ENCODE assay signal across 8 cellular contexts in the genomic region with DNA sequence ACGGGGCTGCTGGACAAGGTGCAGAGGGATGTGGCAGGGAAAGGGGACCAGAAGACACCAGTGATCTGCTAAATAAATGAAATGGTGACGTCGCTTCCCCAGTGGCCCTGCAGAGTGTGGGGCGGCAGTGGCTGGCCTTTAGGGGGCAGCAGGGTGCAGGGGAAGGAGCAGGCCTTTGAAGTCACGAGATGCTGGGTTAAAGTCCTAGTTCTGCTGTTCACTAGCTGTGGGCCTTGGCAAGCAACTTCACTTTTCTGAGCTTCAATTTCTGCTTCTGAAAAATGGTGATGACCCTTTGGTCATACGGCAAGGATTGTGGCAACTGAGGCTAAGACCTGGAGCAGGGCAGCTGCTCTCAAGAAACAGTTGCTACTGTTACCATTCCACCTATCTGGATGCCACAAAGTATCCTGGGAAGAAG. TPM values are rescaled to one million over a fixed set of nuclear protein-coding genes. Genes with fewer than 3 reads are reported as not detected.
A peak's percentile ranks its signal among the peaks of the same experiment; 100 is the strongest.
DNase-seq lines count a peak whose midpoint lies in the region; ATAC-seq and TF ChIP-seq lines count a peak whose summit lies in the region.

No MANE protein-coding gene starts in this region.

- DNase-seq in EH (ENCODE audit: low read depth): peak; percentile 68
- peak; percentile 35 to 70 for DNase-seq in NCI-H446 (lab: John Stamatoyannopoulos, UW)
- DNase-seq in activated CD4-positive, CD25-positive, alpha-beta regulatory T cell treated with anti-CD3 and anti-CD28 coated beads, Interleukin-2, amount 50 U/mL, for 72 hours: peak; percentile 73
- DNase-seq in chondrocyte (ENCODE audit: low spot score): no peak
- DNase-seq in right lobe of liver: peak; percentile 86 to 89 (median 87)
- peak; percentile 35 for DNase-seq in stimulated activated CD8-positive, alpha-beta memory T cell treated with anti-CD3 and anti-CD28 coated beads, Interleukin-15, amount 100 ng/mL, for 24 hours (ENCODE audit: low read depth)

- no peak overlapping the region for H3K4me3 Mint-ChIP-seq in chondrocyte (ENCODE audit: unreplicated experiment)

- H3K27ac Mint-ChIP-seq in chondrocyte (ENCODE audit: unreplicated experiment): no peak overlapping the region

- peak overlapping the region; percentile 22 to 74 (median 38) for H3K27ac ChIP-seq in right lobe of liver

- H3K27me3 ChIP-seq in right lobe of liver: no peaks in the 10 kb centered on the region

- peak; percentile 50 for ATAC-seq in HG02885 (IDR thresholded peaks at IDR 0.05; ENCODE audit: poor library complexity, unreplicated experiment)
- ATAC-seq in right lobe of liver: peak; percentile 92 to 97 (median 96)
- ATAC-seq in HG03457 (IDR thresholded peaks at IDR 0.05; ENCODE audit: unreplicated experiment): no peak

- intact Hi-C loops in right lobe of liver (cut with DNase I): loop anchor here in 1 of 2 donors (10.0 kb wide), 1 partner anchor 55 kb away; a partner anchor contains a TSS

- H3K9me3 ChIP-seq in right lobe of liver: no peaks in the 10 kb centered on the region

- H3K4me3 ChIP-seq in right lobe of liver: no peak overlapping the region

- peaks cover 0 to 51% (median 17%) of the 10 kb centered on the region in 4 donors for H3K36me3 ChIP-seq in right lobe of liver

- no peaks in the 10 kb centered on the region for H3K27me3 Mint-ChIP-seq in chondrocyte (ENCODE audit: low read depth)

- H3K9me3 Mint-ChIP-seq in chondrocyte (ENCODE audit: low read depth): no peaks in the 10 kb centered on the region

- no peaks in the 10 kb centered on the region for H3K4me1 Mint-ChIP-seq in chondrocyte (ENCODE audit: low read depth)

- 10% methylated on average over 6 of the region's 6 CpGs for WGBS in right lobe of liver (ENCODE audit: insufficient coverage, low coverage, low lambda C conversion rate, missing lambda C conversion rate)

- TF ChIP-seq CTCF in chondrocyte (IDR thresholded peaks at IDR 0.05) (peak; percentile 78), right lobe of liver (IDR thresholded peaks at IDR 0.05) (peak; percentile 86 to 96 (median 90))

- H3K4me1 ChIP-seq in right lobe of liver: peaks cover 0 to 30% (median 8%) of the 10 kb centered on the region in 4 donors

- peaks cover 9% of the 10 kb centered on the region for H3K36me3 Mint-ChIP-seq in chondrocyte (ENCODE audit: low read depth)

- no peak for TF ChIP-seq POLR2A in right lobe of liver (IDR thresholded peaks at IDR 0.05)

RNA-seq across cellular contexts. Expression of a gene that starts 9.2 kb away (rescaled TPM):
- total RNA-seq in chondrocyte: 24.9 to 34.0 TPM (median 25.7 TPM) in 3 replicates
- total RNA-seq in right lobe of liver: 10 to 100 TPM; 25.9 to 46.9 (median 42.0) TPM

RNA-seq across cellular contexts. Expression of a gene that starts 15.5 kb away (rescaled TPM):
- total RNA-seq in chondrocyte (22.0 to 26.8 TPM (median 25.9 TPM) in 3 replicates), right lobe of liver (100 to 1,000 TPM; 143 to 178 (median 160) TPM)

RNA-seq across cellular contexts. Expression of a gene that starts 18.8 kb away (rescaled TPM):
- total RNA-seq in chondrocyte (39.8 to 43.0 TPM (median 40.4 TPM) in 3 replicates), right lobe of liver (10 to 100 TPM; 28.1 to 69.8 (median 32.6) TPM)

RNA-seq across cellular contexts. Expression of a gene that starts 31.5 kb away (rescaled TPM):
- total RNA-seq in chondrocyte: 36.2 to 36.5 TPM (median 36.4 TPM) in 3 replicates
- total RNA-seq in right lobe of liver: 10 to 100 TPM; 22.9 to 34.7 (median 30.6) TPM

RNA-seq across cellular contexts. Expression of a gene that starts 58.3 kb away (rescaled TPM):
- total RNA-seq in chondrocyte: 14.6 to 15.9 TPM (median 15.6 TPM) in 3 replicates
- 10 to 100 TPM; 37.1 to 54.7 (median 45.1) TPM for total RNA-seq in right lobe of liver
